In genomic region chr4:98143001-98143899, GRCh38 we compare ENCODE assay signal across 8 cellular contexts. TPM values are rescaled to one million over a fixed set of nuclear protein-coding genes. Genes with fewer than 3 reads are reported as not detected.
DNase-seq lines count a peak whose midpoint lies in the region; ATAC-seq and TF ChIP-seq lines count a peak whose summit lies in the region.

TSS of gene STPG2 (minus strand) at chr4:98143476.

- H3K36me3 Mint-ChIP-seq in CD14-positive monocyte: peaks cover 0 to 2% of the 10 kb centered on the region in 2 donors

- intact Hi-C loops in CD14-positive monocyte (cut with micrococcal nuclease): loop anchor here in 1 of 2 donors (10.0 kb wide), 1 partner anchor 122 kb away; the partner anchor contains the start of gene RAP1GDS1

- H3K4me1 Mint-ChIP-seq in CD14-positive monocyte: peaks cover 12% of the 10 kb centered on the region

- TF ChIP-seq CTCF in CD14-positive monocyte (IDR thresholded peaks at IDR 0.05): peak; percentile 65

- peaks cover 0 to 6% (median 2%) of the 10 kb centered on the region in 7 donors for H3K9me3 Mint-ChIP-seq in CD14-positive monocyte

- ATAC-seq in GM19372 (IDR thresholded peaks at IDR 0.05; ENCODE audit: low read depth, unreplicated experiment) (peak; percentile 98), HG03558 (IDR thresholded peaks at IDR 0.05; ENCODE audit: extremely low read depth, unreplicated experiment) (peak; percentile 97)

- DNase-seq in CD14-positive monocyte (ENCODE audit: low spot score) (peak; percentile 87), NCI-H82 (lab: John Stamatoyannopoulos, UW) (peak; percentile 96), lung microvascular endothelial cell (ENCODE audit: low read depth in 2 of 2) (peak; percentile 77 to 90)
- DNase-seq in activated CD8-positive, alpha-beta memory T cell treated with anti-CD3 and anti-CD28 coated beads for 1 hour (ENCODE audit: extremely low read depth in 1 of 2, low read depth in 1 of 2): peak; percentile 83 to 90
- peak; percentile 87 for DNase-seq in effector CD8-positive, alpha-beta T cell (lab: John Stamatoyannopoulos, UW)
- DNase-seq in stimulated activated CD4-positive, alpha-beta T cell treated with anti-CD3 and anti-CD28 coated beads, TNF-alpha, amount 100 ng/mL, for 4 hours (ENCODE audit: low read depth in 3 of 3): peak; percentile 85 to 93 (median 93)

- H3K27me3 Mint-ChIP-seq in CD14-positive monocyte (ENCODE audit: low read depth in 3 of 3): peaks cover 0 to 3% (median 2%) of the 10 kb centered on the region in 3 donors

- peak within 1 kb of the TSS; percentile 94 to 96 for H3K4me3 Mint-ChIP-seq in CD14-positive monocyte

- peak within 1 kb of the TSS; percentile 91 to 97 (median 95) for H3K27ac Mint-ChIP-seq in CD14-positive monocyte

RNA-seq across cellular contexts. Expression of gene STPG2, which starts in this region (rescaled TPM):
- not detected for polyA plus RNA-seq in CD14-positive monocyte
- under 0.01 TPM in 1 of 2 replicates, not detected in the other for total RNA-seq in lung microvascular endothelial cell

Comparison
In these comparisons a context has a peak if more than half of its experiments do, and no peak if none do; other contexts are left out.
1. Peak in every context shown above with its lines: DNase-seq and ATAC-seq.
2. Peak in DNase-seq in CD14-positive monocyte; RNA of the gene not detected or under 1 TPM.
3. Peak in DNase-seq in lung microvascular endothelial cell; RNA of the gene not detected or under 1 TPM.